ENCODE assay signal across 8 cellular contexts in genomic region chr6:138988469-138988834, GRCh38. TPM values are rescaled to one million over a fixed set of nuclear protein-coding genes. Genes with fewer than 3 reads are reported as not detected.
A peak's percentile ranks its signal among the peaks of the same experiment; 100 is the strongest.
DNase-seq lines count a peak whose midpoint lies in the region; ATAC-seq, FAIRE-seq and TF ChIP-seq lines count a peak whose summit lies in the region.

No MANE protein-coding gene starts in this region.

- H3K9me3 ChIP-seq in A549 (no peaks in the 10 kb centered on the region), suprapubic skin (no peaks in the 10 kb centered on the region)

- TF ChIP-seq CTCF in A549 (IDR thresholded peaks at IDR 0.05), result no peak; the same call in 2 of the 3 replicates
- TF ChIP-seq CTCF in suprapubic skin (IDR thresholded peaks at IDR 0.05), result no peak

- CTCF ChIA-PET in A549 (lab: Yijun Ruan, JAX), result interaction anchor here (0.7 to 5.6 kb wide), 14 partner anchors 8 to 872 kb away, joined by 3 to 33 read pairs (median 4); no protein-coding TSS in a partner anchor
- CTCF ChIA-PET in activated CD4-positive, alpha-beta memory T cell treated with anti-CD3 and anti-CD28 coated beads for 36 hours (lab: Charles Lee), result interaction anchor here (0.6 to 5.2 kb wide), 16 partner anchors 13 to 321 kb away, joined by 3 to 67 read pairs (median 4); partner anchors contain the start of gene CCDC28A

- peak in 1 of 2 experiments; percentile 23 for DNase-seq in A549 (ENCODE audit: low read depth in 1 of 2, low spot score in 1 of 2)
- DNase-seq in activated CD4-positive, alpha-beta memory T cell treated with anti-CD3 and anti-CD28 coated beads for 36 hours, result no peak
- no peak for DNase-seq in immature natural killer cell
- no peak for DNase-seq in suprapubic skin (ENCODE audit: low spot score in 2 of 2)
- no peak for DNase-seq in HCEC 1CT
- no peak for DNase-seq in AML-193 (lab: John Stamatoyannopoulos, UW)

- peaks cover 2% of the 10 kb centered on the region for H3K36me3 Mint-ChIP-seq in activated CD4-positive, alpha-beta memory T cell treated with anti-CD3 and anti-CD28 coated beads for 36 hours
- no peaks in the 10 kb centered on the region for H3K36me3 Mint-ChIP-seq in immature natural killer cell

- ATAC-seq in A549 (peak; percentile 36 to 55; a peak in 5 of 6 replicates), GM18868 (IDR thresholded peaks at IDR 0.05; ENCODE audit: unreplicated experiment) (peak; percentile 9), HG03196 (IDR thresholded peaks at IDR 0.05; ENCODE audit: unreplicated experiment) (peak; percentile 9)

- TF ChIP-seq EP300 in A549 (IDR thresholded peaks at IDR 0.05) (no peak), suprapubic skin (IDR thresholded peaks at IDR 0.05) (no peak)

- peaks cover 19% of the 10 kb centered on the region for H3K4me1 Mint-ChIP-seq in activated CD4-positive, alpha-beta memory T cell treated with anti-CD3 and anti-CD28 coated beads for 36 hours (ENCODE audit: low read depth)
- H3K4me1 Mint-ChIP-seq in immature natural killer cell, result peaks cover 7 to 22% of the 10 kb centered on the region in 2 donors

- no peak for TF ChIP-seq RAD21 in A549 (conservative IDR thresholded peaks at IDR 0.05 in 1 of 2, IDR thresholded peaks at IDR 0.05 in 1 of 2)

- no peaks in the 10 kb centered on the region for H3K9me3 Mint-ChIP-seq in activated CD4-positive, alpha-beta memory T cell treated with anti-CD3 and anti-CD28 coated beads for 36 hours
- no peaks in the 10 kb centered on the region for H3K9me3 Mint-ChIP-seq in immature natural killer cell

- TF ChIP-seq POLR2A in A549 (IDR thresholded peaks at IDR 0.05; ENCODE audit: low read length) (no peak), suprapubic skin (IDR thresholded peaks at IDR 0.05) (no peak)

- intact Hi-C loops in activated CD4-positive, alpha-beta memory T cell treated with anti-CD3 and anti-CD28 coated beads for 36 hours (cut with micrococcal nuclease), result loop anchor here (1.0 to 5.0 kb wide), 6 partner anchors 40 to 384 kb away; partner anchors contain the start of genes ABRACL and CITED2

- H3K27me3 ChIP-seq in suprapubic skin, result no peaks in the 10 kb centered on the region

- no peak for FAIRE-seq in A549 (lab: Jason Lieb, UNC)

- H3K4me3 ChIP-seq in A549, result peak overlapping the region; percentile 96
- H3K4me3 ChIP-seq in suprapubic skin, result peak overlapping the region; percentile 90

- H3K27ac ChIP-seq in A549 (peak overlapping the region; percentile 92 to 99), suprapubic skin (peak overlapping the region; percentile 94)

- H3K4me1 ChIP-seq in A549 (peaks cover 34% of the 10 kb centered on the region; the same call in 2 of the 3 replicates), suprapubic skin (peaks cover 32% of the 10 kb centered on the region)

- no peaks in the 10 kb centered on the region for H3K27me3 Mint-ChIP-seq in activated CD4-positive, alpha-beta memory T cell treated with anti-CD3 and anti-CD28 coated beads for 36 hours
- peaks cover 0 to 14% (median 6%) of the 10 kb centered on the region in 3 donors for H3K27me3 Mint-ChIP-seq in immature natural killer cell (ENCODE audit: low read depth in 3 of 3)

- POLR2A ChIA-PET in A549 (lab: Yijun Ruan, JAX), result no interaction called here
- POLR2A ChIA-PET in activated CD4-positive, alpha-beta memory T cell treated with anti-CD3 and anti-CD28 coated beads for 36 hours (lab: Charles Lee), result interaction anchor here (0.6 kb wide), 1 partner anchor 39 kb away, joined by 3 read pairs; no protein-coding TSS in a partner anchor

- peak overlapping the region; percentile 89 for H3K27ac Mint-ChIP-seq in activated CD4-positive, alpha-beta memory T cell treated with anti-CD3 and anti-CD28 coated beads for 36 hours
- peak overlapping the region; percentile 76 to 94 (median 89) for H3K27ac Mint-ChIP-seq in immature natural killer cell

- 16% methylated on average over 10 of the region's 11 CpGs for WGBS in A549 (ENCODE audit: missing lambda C conversion rate)
- WGBS in suprapubic skin, result 9% methylated on average over 11 of the region's 11 CpGs

- H3K4me3 Mint-ChIP-seq in activated CD4-positive, alpha-beta memory T cell treated with anti-CD3 and anti-CD28 coated beads for 36 hours, result peak overlapping the region; percentile 85
- H3K4me3 Mint-ChIP-seq in immature natural killer cell, result peak overlapping the region; percentile 90 to 93 (median 90)

- H3K36me3 ChIP-seq in suprapubic skin, result no peaks in the 10 kb centered on the region

- H3K4me2 ChIP-seq in A549, result peak overlapping the region; percentile 86

TF ChIP-seq in A549, 52 proteins besides CTCF, POLR2A, EP300 and RAD21:
- TF ChIP-seq MYC (IDR thresholded peaks at IDR 0.05; ENCODE audit: borderline replicate concordance, low read length) (no peak), MAFK (IDR thresholded peaks at IDR 0.05; ENCODE audit: partially characterized antibody) (peak; percentile 19)
TF ChIP-seq in A549: peak in this region for 1.

RNA-seq across cellular contexts. Expression of gene REPS1, which starts 0.4 kb away (rescaled TPM):
- polyA plus RNA-seq in A549 (2011; rRNA removed) (34.2 and 36.4 TPM in 2 replicates), A549 (2017; fragmentation: RNase III; extraction: RNeasy Plus Mini Kit Qiagen cat#74134 plus additional on column Dnase treatment) (16.3 to 18.9 TPM (median 16.8 TPM) in 3 replicates), immature natural killer cell (10 to 100 TPM; 14.3 to 25.6 (median 18.2) TPM)
- 16.0 and 19.3 TPM in 2 replicates for polyA plus RNA-seq in A549 (2012; cell fraction: cytosol; rRNA removed)
- 14.8 and 16.7 TPM in 2 replicates for polyA plus RNA-seq in A549 (2012; cell fraction: nucleus; rRNA removed)
- polyA minus RNA-seq in A549 (2011; rRNA and poly(A)+ RNA removed), result 30.2 and 31.6 TPM in 2 replicates
- 10 to 100 TPM; 50.7 to 57.9 TPM for total RNA-seq in activated CD4-positive, alpha-beta memory T cell treated with anti-CD3 and anti-CD28 coated beads for 36 hours
- 100 to 1,000 TPM in 1 of 4 donors, 10 to 100 TPM in 3; 44.5 to 187 (median 70.4) TPM for total RNA-seq in suprapubic skin

RNA-seq across cellular contexts. Expression of gene ABRACL, which starts 40.1 kb away (rescaled TPM):
- polyA plus RNA-seq in A549 (2011; rRNA removed) (27.1 and 40.3 TPM in 2 replicates), A549 (2017; fragmentation: RNase III; extraction: RNeasy Plus Mini Kit Qiagen cat#74134 plus additional on column Dnase treatment) (60.7 to 65.8 TPM (median 63.3 TPM) in 3 replicates), immature natural killer cell (100 to 1,000 TPM; 113 to 167 (median 153) TPM)
- 22.5 and 27.1 TPM in 2 replicates for polyA plus RNA-seq in A549 (2012; cell fraction: cytosol; rRNA removed)
- 8.3 and 13.1 TPM in 2 replicates for polyA plus RNA-seq in A549 (2012; cell fraction: nucleus; rRNA removed)
- polyA minus RNA-seq in A549 (2011; rRNA and poly(A)+ RNA removed), result 3.5 and 4.5 TPM in 2 replicates
- 100 to 1,000 TPM; 179 to 182 TPM for total RNA-seq in activated CD4-positive, alpha-beta memory T cell treated with anti-CD3 and anti-CD28 coated beads for 36 hours
- 10 to 100 TPM; 12.0 to 25.0 (median 16.0) TPM for total RNA-seq in suprapubic skin

Comparison
In these comparisons a context has a peak if more than half of its experiments do, and no peak if none do; other contexts are left out.
1. RNA of gene ABRACL, which starts 40.1 kb away (total RNA-seq): 179 to 182 TPM in activated CD4-positive, alpha-beta memory T cell treated with anti-CD3 and anti-CD28 coated beads for 36 hours; 12.0 to 25.0 TPM in suprapubic skin; every median in the first group is over 4 times any median in the second.
2. Peak in every context shown above with its lines, with median percentiles within 50 percentile points of each other: ATAC-seq.